Comparison of ENCODE assay signal across 16 cellular contexts in genomic region chr1:82284213-82284612, GRCh38.
"Had no signal": no experiment of that assay in that cellular context is flagged by ENCODE, and none has a peak within 500 bp of the region (broad histone marks: within the 10 kb centered on the region; RNA-seq: fewer than 3 reads in every experiment).

No MANE protein-coding gene starts in this region.

- H2AFZ ChIP-seq: hepatocyte had no signal

- H3K9me3 ChIP-seq: ovary, sigmoid colon, thoracic aorta had no signal

- DNase-seq: activated CD4-positive, alpha-beta T cell treated with anti-CD3 and anti-CD28 coated beads for 4 hours; activated CD8-positive, alpha-beta memory T cell treated with anti-CD3 and anti-CD28 coated beads, Interleukin-2, amount 50 U/mL, for 4 hours; activated CD8-positive, alpha-beta T cell treated with anti-CD3 and anti-CD28 coated beads for 36 hours; activated effector memory CD4-positive, alpha-beta T cell treated with anti-CD3 and anti-CD28 coated beads, Interleukin-2, amount 50 U/mL, for 16 hours; activated T-cell treated with anti-CD3 and anti-CD28 coated beads, Interleukin-2, amount 50 U/mL, for 48 hours; amniotic stem cell; central memory CD4-positive, alpha-beta T cell; cortex of kidney; effector CD4-positive, alpha-beta T cell; islet precursor cell; naive thymus-derived CD4-positive, alpha-beta T cell; ovary; sigmoid colon; T-helper 17 cell had no signal

- H3K27me3 ChIP-seq: hepatocyte, ovary, sigmoid colon had no signal

- H3K36me3 ChIP-seq: ovary, sigmoid colon, thoracic aorta had no signal

- H3K4me1 ChIP-seq: sigmoid colon had no signal

- H3K27ac ChIP-seq: hepatocyte, ovary, sigmoid colon, thoracic aorta had no signal

- H3K4me3 ChIP-seq: hepatocyte, ovary, sigmoid colon, thoracic aorta had no signal

- H3K4me2 ChIP-seq: hepatocyte had no signal

- H3K79me2 ChIP-seq: hepatocyte had no signal
